ENCODE assay signal across 22 cellular contexts in the genomic region with DNA sequence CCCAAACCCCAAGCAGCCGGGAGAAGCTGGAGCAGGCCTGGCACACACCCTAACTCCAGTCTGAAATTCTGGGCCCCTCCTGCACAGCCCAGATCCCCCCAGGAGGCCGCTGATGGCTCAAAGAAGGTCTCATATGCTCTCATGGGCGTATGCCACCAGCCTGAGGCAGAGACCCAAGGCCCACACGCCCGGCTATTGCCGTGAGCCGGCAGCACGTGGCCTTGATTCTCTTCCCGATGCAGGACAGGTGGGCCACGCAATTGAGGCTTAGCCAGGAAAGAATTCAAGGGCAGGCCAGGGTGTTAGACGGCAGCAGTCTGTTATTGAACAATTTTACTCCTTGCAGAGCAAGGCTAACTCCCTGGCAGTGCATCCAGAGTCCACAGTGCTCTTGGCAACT.
"Had no signal": no experiment of that assay in that cellular context is flagged by ENCODE, and none has a peak within 500 bp of the region (broad histone marks: within the 10 kb centered on the region; RNA-seq: fewer than 3 reads in every experiment).

No MANE protein-coding gene starts in this region.

- FAIRE-seq: frontal cortex had no signal

- H3K4me1 Mint-ChIP-seq: activated naive CD8-positive, alpha-beta T cell treated with anti-CD3 and anti-CD28 coated beads, Interleukin-2, amount 50 U/mL, for 24 hours had no signal

- H3K79me2 ChIP-seq: hepatocyte had no signal

- H3K27me3 ChIP-seq: ovary, thyroid gland had no signal

- H3K27ac ChIP-seq: esophagus muscularis mucosa, hepatocyte, left lung, ovary, psoas muscle, thyroid gland had no signal

- H3K4me2 ChIP-seq: hepatocyte had no signal

- H3K27ac Mint-ChIP-seq: activated CD4-positive, alpha-beta memory T cell treated with anti-CD3 and anti-CD28 coated beads for 36 hours; activated naive CD8-positive, alpha-beta T cell treated with anti-CD3 and anti-CD28 coated beads, Interleukin-2, amount 50 U/mL, for 24 hours; activated T-cell treated with anti-CD3 and anti-CD28 coated beads, Interleukin-2, amount 50 U/mL, for 72 hours; stimulated activated naive CD8-positive, alpha-beta T cell treated with anti-CD3 and anti-CD28 coated beads, Interleukin-15, Interleukin-2, amounts not matched to agents 100 ng/mL and 50 ng/mL, for 24 hours had no signal

- H3K36me3 ChIP-seq: esophagus muscularis mucosa, left lung, ovary, thyroid gland had no signal

- H3K4me1 ChIP-seq: esophagus muscularis mucosa, left lung, psoas muscle had no signal

- H3K27me3 Mint-ChIP-seq: activated naive CD8-positive, alpha-beta T cell treated with anti-CD3 and anti-CD28 coated beads, Interleukin-2, amount 50 U/mL, for 24 hours; stimulated activated naive CD8-positive, alpha-beta T cell treated with anti-CD3 and anti-CD28 coated beads, Interleukin-15, Interleukin-2, amounts not matched to agents 100 ng/mL and 50 ng/mL, for 24 hours had no signal

- ATAC-seq: activated naive CD8-positive, alpha-beta T cell treated with anti-CD3 and anti-CD28 coated beads, Interleukin-2, amount 50 U/mL, for 24 hours; left lung; psoas muscle; right cardiac atrium had no signal

- H3K4me3 ChIP-seq: esophagus muscularis mucosa, hepatocyte, left lung, ovary, psoas muscle, thyroid gland had no signal

- H3K4me3 Mint-ChIP-seq: activated CD4-positive, alpha-beta memory T cell treated with anti-CD3 and anti-CD28 coated beads for 36 hours; activated naive CD8-positive, alpha-beta T cell treated with anti-CD3 and anti-CD28 coated beads, Interleukin-2, amount 50 U/mL, for 24 hours; activated T-cell treated with anti-CD3 and anti-CD28 coated beads, Interleukin-2, amount 50 U/mL, for 72 hours; natural killer cell; stimulated activated naive CD8-positive, alpha-beta T cell treated with anti-CD3 and anti-CD28 coated beads, Interleukin-15, Interleukin-2, amounts not matched to agents 100 ng/mL and 50 ng/mL, for 24 hours had no signal

- H2AFZ ChIP-seq: hepatocyte had no signal

- DNase-seq: activated CD4-positive, alpha-beta memory T cell treated with anti-CD3 and anti-CD28 coated beads for 36 hours; activated CD4-positive, alpha-beta T cell treated with anti-CD3 and anti-CD28 coated beads for 48 hours; activated gamma-delta T cell; activated naive CD4-positive, alpha-beta T cell treated with anti-CD3 and anti-CD28 coated beads, Interleukin-2, amount 50 U/mL, for 16 hours; activated naive CD8-positive, alpha-beta T cell treated with anti-CD3 and anti-CD28 coated beads, Interleukin-2, amount 50 U/mL, for 24 hours; activated T-cell treated with anti-CD3 and anti-CD28 coated beads, Interleukin-2, amount 50 U/mL, for 72 hours; dermis blood vessel endothelial cell; effector memory CD4-positive, alpha-beta T cell; glutamatergic neuron; kidney glomerular epithelial cell; natural killer cell; ovary; stimulated activated CD4-positive, alpha-beta T cell treated with anti-CD3 and anti-CD28 coated beads, Interleukin-12 subunit alpha, Interleukin-12 subunit beta, amount 100 ng/mL, for 4 hours; stimulated activated CD4-positive, alpha-beta T cell treated with anti-CD3 and anti-CD28 coated beads, Interleukin-4, amount 100 ng/mL, for 4 hours; thyroid gland had no signal

- H3K9me3 ChIP-seq: ovary, thyroid gland had no signal
